In genomic region chr13:52737900-52738299, GRCh38 we compare ENCODE assay signal across 1 cellular context.
TF ChIP-seq lines count a peak whose summit lies in the region.

No MANE protein-coding gene starts in this region.

TF ChIP-seq in K562, 482 proteins besides CTCF, POLR2A, EP300 and RAD21:
- no peak for TF ChIP-seq ZNF263 (CRISPR knock-in tag; IDR thresholded peaks at IDR 0.05; ENCODE audit: borderline replicate concordance)
TF ChIP-seq in K562: peak in this region for 0.
